ENCODE assay signal across 27 cellular contexts in the genomic region with DNA sequence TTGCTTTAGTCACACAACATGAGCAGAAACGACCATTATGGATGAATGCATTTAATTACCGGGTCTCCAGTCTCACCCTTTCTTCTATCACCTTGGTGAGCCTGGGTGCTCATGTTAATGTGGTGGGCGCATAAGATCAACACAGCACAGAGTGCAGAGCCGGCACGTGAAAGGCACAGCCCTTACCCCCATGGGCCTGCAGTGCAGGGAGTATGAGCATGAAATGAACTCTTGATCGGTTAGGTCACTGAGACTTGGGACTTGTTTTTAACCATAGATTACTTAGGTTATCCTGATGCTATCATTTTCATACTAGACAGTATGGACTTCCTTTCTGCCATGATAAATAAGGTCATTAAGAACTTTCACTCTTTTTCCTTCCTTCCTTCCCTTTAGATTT.
"Had no signal": no experiment of that assay in that cellular context is flagged by ENCODE, and none has a peak within 500 bp of the region (broad histone marks: within the 10 kb centered on the region; RNA-seq: fewer than 3 reads in every experiment).

No MANE protein-coding gene starts in this region.

- DNase-seq: activated CD4-positive, alpha-beta memory T cell treated with anti-CD3 and anti-CD28 coated beads, Interleukin-2, amount 10 ng/mL, durations not matched to agents 7 days and 5 days; activated CD4-positive, alpha-beta T cell treated with anti-CD3 and anti-CD28 coated beads for 1 hour; activated CD4-positive, alpha-beta T cell treated with anti-CD3 and anti-CD28 coated beads for 48 hours; activated CD4-positive, CD25-positive, alpha-beta regulatory T cell; activated gamma-delta T cell; activated naive CD4-positive, alpha-beta T cell treated with Interleukin-2 at 50 U/mL for 16 hours; activated naive CD8-positive, alpha-beta T cell treated with anti-CD3 and anti-CD28 coated beads, Interleukin-2, amount 10 ng/mL, durations not matched to agents 7 days and 5 days; activated T-cell treated with anti-CD3 and anti-CD28 coated beads, Interleukin-2, amount 50 U/mL, for 24 hours; amygdala; NCI-H1092 treated with DMSO at 0.1 percent for 48 hours; NCI-H1694; NCI-H1930; NCI-H2081 treated with DMSO at 0.1 percent for 48 hours; NCI-H226; NCI-H446 treated with DMSO at 0.1 percent for 48 hours; NCI-H524; Right ventricle myocardium superior; SW 1271; T-helper 1 cell; T-helper 2 cell; T-helper 9 cell had no signal

- H3K9me3 ChIP-seq: ascending aorta had no signal

- H3K4me3 ChIP-seq: ascending aorta, cardiac muscle cell had no signal

- H3K27me3 ChIP-seq: ascending aorta, cardiac muscle cell had no signal

- H3K36me3 ChIP-seq: ascending aorta, cardiac muscle cell had no signal

- H3K27ac ChIP-seq: ascending aorta, cardiac muscle cell, VCaP had no signal

- H3K9me3 Mint-ChIP-seq: activated CD4-positive, alpha-beta memory T cell treated with anti-CD3 and anti-CD28 coated beads, Interleukin-2, amount 10 ng/mL, durations not matched to agents 7 days and 5 days; activated naive CD4-positive, alpha-beta T cell treated with anti-CD3 and anti-CD28 coated beads, Interleukin-2, amount 50 U/mL, for 24 hours; activated naive CD8-positive, alpha-beta T cell treated with anti-CD3 and anti-CD28 coated beads, Interleukin-2, amount 10 ng/mL, durations not matched to agents 7 days and 5 days; activated T-cell treated with anti-CD3 and anti-CD28 coated beads, Interleukin-2, amount 50 U/mL, for 24 hours; activated T-helper 2 cell treated with anti-CD3 and anti-CD28 coated beads, Interferon-gamma antibody, Interleukin-2, Interleukin-4, amounts not matched to agents 10 μg/mL and 5 μg/mL and 100 μg/mL, durations not matched to agents 14 hours and 24 hours and 36 hours; central memory CD8-positive, alpha-beta T cell had no signal

- H3K4me3 Mint-ChIP-seq: activated CD4-positive, alpha-beta memory T cell treated with anti-CD3 and anti-CD28 coated beads, Interleukin-2, amount 10 ng/mL, durations not matched to agents 7 days and 5 days; activated naive CD4-positive, alpha-beta T cell treated with anti-CD3 and anti-CD28 coated beads, Interleukin-2, amount 50 U/mL, for 24 hours; activated naive CD8-positive, alpha-beta T cell treated with anti-CD3 and anti-CD28 coated beads, Interleukin-2, amount 10 ng/mL, durations not matched to agents 7 days and 5 days; activated T-cell treated with anti-CD3 and anti-CD28 coated beads, Interleukin-2, amount 50 U/mL, for 24 hours; central memory CD8-positive, alpha-beta T cell had no signal

- H3K27me3 Mint-ChIP-seq: activated CD4-positive, alpha-beta memory T cell treated with anti-CD3 and anti-CD28 coated beads, Interleukin-2, amount 10 ng/mL, durations not matched to agents 7 days and 5 days; activated naive CD4-positive, alpha-beta T cell treated with anti-CD3 and anti-CD28 coated beads, Interleukin-2, amount 50 U/mL, for 24 hours; activated naive CD8-positive, alpha-beta T cell treated with anti-CD3 and anti-CD28 coated beads, Interleukin-2, amount 10 ng/mL, durations not matched to agents 7 days and 5 days; activated T-cell treated with anti-CD3 and anti-CD28 coated beads, Interleukin-2, amount 50 U/mL, for 24 hours; central memory CD8-positive, alpha-beta T cell had no signal

- H3K27ac Mint-ChIP-seq: activated CD4-positive, alpha-beta memory T cell treated with anti-CD3 and anti-CD28 coated beads, Interleukin-2, amount 10 ng/mL, durations not matched to agents 7 days and 5 days; activated naive CD4-positive, alpha-beta T cell treated with anti-CD3 and anti-CD28 coated beads, Interleukin-2, amount 50 U/mL, for 24 hours; activated naive CD8-positive, alpha-beta T cell treated with anti-CD3 and anti-CD28 coated beads, Interleukin-2, amount 10 ng/mL, durations not matched to agents 7 days and 5 days; activated T-cell treated with anti-CD3 and anti-CD28 coated beads, Interleukin-2, amount 50 U/mL, for 24 hours; activated T-helper 2 cell treated with anti-CD3 and anti-CD28 coated beads, Interferon-gamma antibody, Interleukin-2, Interleukin-4, amounts not matched to agents 10 μg/mL and 5 μg/mL and 100 μg/mL, durations not matched to agents 14 hours and 24 hours and 36 hours had no signal

- H3K4me1 Mint-ChIP-seq: activated CD4-positive, alpha-beta memory T cell treated with anti-CD3 and anti-CD28 coated beads, Interleukin-2, amount 10 ng/mL, durations not matched to agents 7 days and 5 days; activated naive CD4-positive, alpha-beta T cell treated with anti-CD3 and anti-CD28 coated beads, Interleukin-2, amount 50 U/mL, for 24 hours had no signal
